Comparison of ENCODE assay signal across 8 cellular contexts in genomic region chr2:70118798-70119454, GRCh38. TPM values are rescaled to one million over a fixed set of nuclear protein-coding genes. Genes with fewer than 3 reads are reported as not detected.
DNase-seq lines count a peak whose midpoint lies in the region; ATAC-seq and TF ChIP-seq lines count a peak whose summit lies in the region.

No MANE protein-coding gene starts in this region.

- H3K4me3 Mint-ChIP-seq in CD8-positive, alpha-beta T cell: no peak overlapping the region
- H3K4me3 Mint-ChIP-seq in activated naive CD8-positive, alpha-beta T cell: no peak overlapping the region
- no peak overlapping the region for H3K4me3 Mint-ChIP-seq in mesothelial cell of epicardium

- no peak for TF ChIP-seq CTCF in CD8-positive, alpha-beta T cell (IDR thresholded peaks at IDR 0.05)
- TF ChIP-seq CTCF in mesothelial cell of epicardium (IDR thresholded peaks at IDR 0.05; ENCODE audit: unreplicated experiment) (no peak), breast epithelium (IDR thresholded peaks at IDR 0.05) (no peak)

- no peak overlapping the region for H3K4me2 ChIP-seq in Karpas-422 (ENCODE audit: low read depth, low read length, poor library complexity, severe bottlenecking)

- POLR2A ChIA-PET in CD8-positive, alpha-beta T cell (lab: Charles Lee): interaction anchor here (4.0 to 15.5 kb wide), 3 partner anchors 13 to 29 kb away, joined by 15 to 325 read pairs (median 21); partner anchors contain the start of gene PCBP1

- H3K27ac ChIP-seq in CD8-positive, alpha-beta T cell (ENCODE audit: low read depth, low read length): no peak overlapping the region
- H3K27ac ChIP-seq in Karpas-422 (ENCODE audit: low read length) (no peak overlapping the region), breast epithelium (no peak overlapping the region)

- no peak overlapping the region for H2AFZ ChIP-seq in Karpas-422 (ENCODE audit: low read length)

- H3K9me3 Mint-ChIP-seq in CD8-positive, alpha-beta T cell: no peaks in the 10 kb centered on the region
- H3K9me3 Mint-ChIP-seq in activated naive CD8-positive, alpha-beta T cell (ENCODE audit: low read depth): no peaks in the 10 kb centered on the region
- no peaks in the 10 kb centered on the region for H3K9me3 Mint-ChIP-seq in mesothelial cell of epicardium

- H3K4me1 ChIP-seq in CD8-positive, alpha-beta T cell (ENCODE audit: insufficient read depth, low read length): peaks cover 45% of the 10 kb centered on the region
- H3K4me1 ChIP-seq in Karpas-422 (ENCODE audit: low read length) (peaks cover 49% of the 10 kb centered on the region), breast epithelium (no peaks in the 10 kb centered on the region)

- H3K9me2 ChIP-seq in Karpas-422 (replicated peaks; ENCODE audit: insufficient read depth, low read length): no peaks in the 10 kb centered on the region

- no peaks in the 10 kb centered on the region for H4K20me1 ChIP-seq in Karpas-422 (ENCODE audit: insufficient read depth, low read depth, low read length)

- CTCF ChIA-PET in CD8-positive, alpha-beta T cell (lab: Charles Lee): no interaction called here

- H3K4me3 ChIP-seq in CD8-positive, alpha-beta T cell (ENCODE audit: low read depth, low read length): no peak overlapping the region
- H3K4me3 ChIP-seq in Karpas-422 (ENCODE audit: low read length) (no peak overlapping the region), breast epithelium (no peak overlapping the region)

- no peak for DNase-seq in CD8-positive, alpha-beta T cell
- DNase-seq in Karpas-422: peak; percentile 40
- DNase-seq in mesothelial cell of epicardium (ENCODE audit: low spot score in 2 of 2, unreplicated experiment in 2 of 2): no peak
- no peak for DNase-seq in SIG-M5 (lab: John Stamatoyannopoulos, UW)
- DNase-seq in HuH-7.5 (ENCODE audit: low spot score): no peak
- no peak for DNase-seq in NAMALWA (ENCODE audit: low spot score)
- DNase-seq in breast epithelium (ENCODE audit: low spot score in 2 of 2): no peak

- no peak for ATAC-seq in CD8-positive, alpha-beta T cell

- intact Hi-C loops in CD8-positive, alpha-beta T cell (cut with DNase I, micrococcal nuclease): no loop called here
- intact Hi-C loops in breast epithelium (cut with DNase I; ENCODE audit: low total_unique reads): no loop called here

- H3K4me1 Mint-ChIP-seq in CD8-positive, alpha-beta T cell (ENCODE audit: low read depth): peaks cover 60% of the 10 kb centered on the region
- peaks cover 65% of the 10 kb centered on the region for H3K4me1 Mint-ChIP-seq in activated naive CD8-positive, alpha-beta T cell (ENCODE audit: low read depth)
- peaks cover 50% of the 10 kb centered on the region for H3K4me1 Mint-ChIP-seq in mesothelial cell of epicardium

- H3K27me3 ChIP-seq in CD8-positive, alpha-beta T cell (ENCODE audit: insufficient read depth, low read length): no peaks in the 10 kb centered on the region
- H3K27me3 ChIP-seq in Karpas-422 (ENCODE audit: low read length) (no peaks in the 10 kb centered on the region), breast epithelium (no peaks in the 10 kb centered on the region)

- no peak for TF ChIP-seq POLR2A in breast epithelium (IDR thresholded peaks at IDR 0.05)

- H3K36me3 Mint-ChIP-seq in CD8-positive, alpha-beta T cell: no peaks in the 10 kb centered on the region
- H3K36me3 Mint-ChIP-seq in activated naive CD8-positive, alpha-beta T cell: no peaks in the 10 kb centered on the region
- H3K36me3 Mint-ChIP-seq in mesothelial cell of epicardium: no peaks in the 10 kb centered on the region

- H3K9ac ChIP-seq in Karpas-422 (ENCODE audit: low read length): no peak overlapping the region

- peak overlapping the region; percentile 50 for H3K27ac Mint-ChIP-seq in CD8-positive, alpha-beta T cell
- peak overlapping the region; percentile 75 for H3K27ac Mint-ChIP-seq in activated naive CD8-positive, alpha-beta T cell
- peak overlapping the region; percentile 68 for H3K27ac Mint-ChIP-seq in mesothelial cell of epicardium

- no peaks in the 10 kb centered on the region for H3K36me3 ChIP-seq in CD8-positive, alpha-beta T cell (ENCODE audit: insufficient read depth, low read length)
- H3K36me3 ChIP-seq in Karpas-422 (ENCODE audit: insufficient read depth, low read length) (no peaks in the 10 kb centered on the region), breast epithelium (no peaks in the 10 kb centered on the region)

- H3K9me3 ChIP-seq in CD8-positive, alpha-beta T cell (ENCODE audit: low read length): no peaks in the 10 kb centered on the region
- H3K9me3 ChIP-seq in Karpas-422 (ENCODE audit: low read length): no peaks in the 10 kb centered on the region
- H3K9me3 ChIP-seq in breast epithelium: no peaks in the 10 kb centered on the region

- no peaks in the 10 kb centered on the region for H3K27me3 Mint-ChIP-seq in CD8-positive, alpha-beta T cell (ENCODE audit: low read depth)
- H3K27me3 Mint-ChIP-seq in activated naive CD8-positive, alpha-beta T cell: no peaks in the 10 kb centered on the region
- H3K27me3 Mint-ChIP-seq in mesothelial cell of epicardium (ENCODE audit: low read depth): no peaks in the 10 kb centered on the region

- H3K79me2 ChIP-seq in Karpas-422 (ENCODE audit: low read length): no peaks in the 10 kb centered on the region

RNA-seq across cellular contexts. Expression of gene PCBP1, which starts 31.6 kb away (rescaled TPM):
- 100 to 1,000 TPM; 239 to 255 TPM for total RNA-seq in CD8-positive, alpha-beta T cell
- total RNA-seq in Karpas-422 (2014; rRNA removed; shearing (Covaris generic); ENCODE audit: low replicate concordance): 91.7 and 128 TPM in 2 replicates
- total RNA-seq in mesothelial cell of epicardium (245 to 257 TPM (median 255 TPM) in 3 replicates), breast epithelium (100 to 1,000 TPM; 121 to 210 (median 145) TPM)
